Comparison of ENCODE assay signal across 8 cellular contexts in the genomic region with DNA sequence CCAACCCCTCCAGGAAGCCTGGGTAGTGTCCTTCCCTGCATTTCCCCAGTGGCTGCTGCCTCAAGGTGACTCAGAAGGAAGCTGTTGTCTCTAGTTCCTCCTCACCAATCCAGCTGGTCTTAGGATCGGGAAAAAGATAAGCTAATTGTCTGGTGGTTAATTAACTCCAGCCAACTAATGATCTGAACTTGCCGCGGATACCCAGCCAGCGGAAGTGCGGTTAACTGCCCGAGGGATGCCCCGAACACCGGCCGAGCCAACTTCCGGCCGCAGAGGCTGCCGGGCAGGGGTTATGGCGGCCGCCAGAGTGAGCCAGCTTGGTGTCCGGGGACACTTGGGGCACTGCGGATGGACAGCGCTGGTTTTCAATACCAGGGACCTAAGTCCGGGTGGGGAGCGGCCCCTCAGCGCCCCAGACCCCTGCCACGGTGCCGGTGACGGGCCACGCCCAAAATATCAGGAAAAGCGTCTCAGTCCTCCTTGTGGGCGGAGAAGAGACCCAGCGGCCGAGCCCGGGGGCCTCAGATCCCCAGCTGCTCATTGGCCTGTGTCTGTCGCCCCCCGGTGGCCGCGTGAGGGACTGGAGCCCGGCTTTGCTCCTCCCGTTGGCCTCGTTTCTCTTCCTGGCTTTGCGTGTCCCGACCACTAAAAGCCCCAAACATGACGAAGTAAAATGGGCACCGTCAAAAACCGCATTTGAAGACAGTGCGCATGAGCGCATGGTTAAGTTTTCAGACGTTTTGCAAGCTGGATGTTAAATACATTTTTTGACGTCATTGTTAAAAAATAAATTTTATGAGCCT. TPM values are rescaled to one million over a fixed set of nuclear protein-coding genes. Genes with fewer than 3 reads are reported as not detected.
A peak's percentile ranks its signal among the peaks of the same experiment; 100 is the strongest.
DNase-seq lines count a peak whose midpoint lies in the region; ATAC-seq and TF ChIP-seq lines count a peak whose summit lies in the region.

No MANE protein-coding gene starts in this region.

- peak overlapping the region; percentile 95 to 99 for H4K8ac ChIP-seq in IMR-90 (ENCODE audit: low read depth in 2 of 2, low read length in 2 of 2)

- H3K27me3 ChIP-seq in IMR-90 (ENCODE audit: control insufficient read depth, insufficient read depth, low read length) (no peaks in the 10 kb centered on the region), mucosa of rectum (ENCODE audit: control insufficient read depth in 2 of 2, insufficient read depth in 2 of 2, low read length in 2 of 2) (peaks cover 2 to 4% of the 10 kb centered on the region in 2 donors)

- H3K9me3 ChIP-seq in IMR-90 (ENCODE audit: control insufficient read depth, insufficient read depth, low read length) (no peaks in the 10 kb centered on the region), mucosa of rectum (ENCODE audit: control insufficient read depth in 2 of 2, low read length in 2 of 2) (no peaks in the 10 kb centered on the region)

- H3K36me3 ChIP-seq in IMR-90 (ENCODE audit: control insufficient read depth, insufficient read depth, low read length): no peaks in the 10 kb centered on the region
- no peaks in the 10 kb centered on the region for H3K36me3 ChIP-seq in mucosa of rectum (ENCODE audit: control insufficient read depth in 2 of 2, insufficient read depth in 2 of 2, low read length in 2 of 2)

- peak overlapping the region; percentile 74 for H2BK20ac ChIP-seq in IMR-90 (ENCODE audit: low read depth, low read length)

- TF ChIP-seq POLR2A in IMR-90 (IDR thresholded peaks at IDR 0.05; ENCODE audit: low read depth, low read length): peak; percentile 67
- peak; percentile 84 for TF ChIP-seq POLR2A in erythroblast (IDR thresholded peaks at IDR 0.05; ENCODE audit: low read length)

- intact Hi-C loops in IMR-90 (cut with micrococcal nuclease): loop anchor here (1.0 kb wide), 4 partner anchors 29 to 115 kb away; no protein-coding TSS in a partner anchor

- peak overlapping the region; percentile 99 for H3K14ac ChIP-seq in IMR-90 (replicated peaks; ENCODE audit: low read depth, low read length)

- in situ Hi-C loops in IMR-90 (cut with MboI; ENCODE audit: low sequenced_read_pairs): no loop called here

- CTCF ChIA-PET in IMR-90 (lab: Yijun Ruan, JAX): interaction anchor here (0.6 to 2.5 kb wide), 7 partner anchors 10 to 95 kb away, joined by 3 to 54 read pairs (median 3); no protein-coding TSS in a partner anchor

- DNase-seq in DMS 273 (lab: John Stamatoyannopoulos, UW; ENCODE audit: unreplicated experiment): peak; percentile 96
- peak; percentile 93 for DNase-seq in IMR-90
- DNase-seq in OCI-M1 (lab: John Stamatoyannopoulos, UW): peak; percentile 97
- peak; percentile 94 for DNase-seq in activated T-cell treated with anti-CD3 and anti-CD28 coated beads, Interleukin-2, amount 50 U/mL, for 1 hour
- peak; percentile 93 to 94 for DNase-seq in erythroblast (lab: John Stamatoyannopoulos, UW)
- DNase-seq in stimulated activated CD8-positive, alpha-beta memory T cell treated with anti-CD3 and anti-CD28 coated beads, Interleukin-4, amount 100 ng/mL, for 4 hours (ENCODE audit: low read depth in 2 of 2, low spot score in 1 of 2): peak; percentile 85 to 89

- peak; percentile 97 for TF ChIP-seq RAD21 in IMR-90 (IDR thresholded peaks at IDR 0.05; ENCODE audit: low read length)

- H3K18ac ChIP-seq in IMR-90 (ENCODE audit: low read depth, low read length): peak overlapping the region; percentile 91

- peak overlapping the region; percentile 96 for H3K23ac ChIP-seq in IMR-90 (ENCODE audit: low read depth, low read length)

- no TSS peak for BruUV-seq in IMR-90 (replicated peaks; lab: Mats Ljungman, UMichigan)

- H2BK15ac ChIP-seq in IMR-90 (ENCODE audit: low read depth, low read length): peak overlapping the region; percentile 82; the same call in 2 of the 3 replicates

- peak; percentile 99 for TF ChIP-seq CTCF in IMR-90 (conservative IDR thresholded peaks at IDR 0.05; ENCODE audit: low read depth, low read length)

- H4K20me1 ChIP-seq in IMR-90 (ENCODE audit: insufficient read depth, low read length): no peaks in the 10 kb centered on the region

- H3K79me1 ChIP-seq in IMR-90 (ENCODE audit: low read depth in 1 of 2, low read length in 2 of 2): no peaks in the 10 kb centered on the region

- H3K4me3 ChIP-seq in IMR-90 (ENCODE audit: insufficient read depth, low read depth, low read length) (peak overlapping the region; percentile 67), mucosa of rectum (ENCODE audit: low read length in 2 of 2) (peak overlapping the region; percentile 80 to 84)

- H2BK120ac ChIP-seq in IMR-90 (ENCODE audit: low read depth, low read length): peak overlapping the region; percentile 89

- peak overlapping the region; percentile 94 for H3K27ac ChIP-seq in IMR-90 (ENCODE audit: insufficient read depth, low read length)
- peak overlapping the region; percentile 88 to 94 for H3K27ac ChIP-seq in mucosa of rectum (ENCODE audit: low read depth in 2 of 2, low read length in 2 of 2)

- peak overlapping the region; percentile 99 for H3K4ac ChIP-seq in IMR-90 (ENCODE audit: low read depth, low read length)

- dilution Hi-C loops in IMR-90 (cut with HindIII; ENCODE audit: low sequenced_read_pairs, unreplicated experiment): no loop called here

- H3K9me1 ChIP-seq in IMR-90 (ENCODE audit: insufficient read depth, low read length): no peaks in the 10 kb centered on the region

- peak overlapping the region; percentile 98 for H2AFZ ChIP-seq in IMR-90 (replicated peaks; ENCODE audit: low read length, poor library complexity)

- peak overlapping the region; percentile 95 for H2AK9ac ChIP-seq in IMR-90 (replicated peaks; ENCODE audit: low read depth, low read length, poor library complexity)

- POLR2A ChIA-PET in IMR-90 (lab: Charles Lee; ENCODE audit: unreplicated experiment): interaction anchor here (0.9 to 1.2 kb wide), 3 partner anchors 14 to 38 kb away, joined by 3 to 6 read pairs (median 4); no protein-coding TSS in a partner anchor

- H2AK5ac ChIP-seq in IMR-90 (ENCODE audit: low read depth, low read length): peak overlapping the region; percentile 81

- H4K91ac ChIP-seq in IMR-90 (ENCODE audit: insufficient read depth, low read depth, low read length): peak overlapping the region; percentile 99

- peak overlapping the region; percentile 91 for H3K4me2 ChIP-seq in IMR-90 (ENCODE audit: low read depth, low read length)

- 0% methylated on average over 32 of the region's 45 CpGs; no CpG with 5 or more reads in 1 of the 2 experiments for WGBS in IMR-90 (ENCODE audit: extremely low coverage in 2 of 2, insufficient read length in 1 of 2), 2 experiments

- peak overlapping the region; percentile 83 for H3K56ac ChIP-seq in IMR-90 (ENCODE audit: extremely low read depth, insufficient read depth, low read length)

- H2BK5ac ChIP-seq in IMR-90 (ENCODE audit: low read depth, low read length, poor library complexity, severe bottlenecking): peak overlapping the region; percentile 92

- peak overlapping the region; percentile 87 for H3K9ac ChIP-seq in IMR-90 (ENCODE audit: low read depth, low read length)
- peak overlapping the region; percentile 70 to 81 for H3K9ac ChIP-seq in mucosa of rectum (ENCODE audit: low read depth in 1 of 2, low read length in 2 of 2)

- H3K4me1 ChIP-seq in IMR-90 (ENCODE audit: control insufficient read depth, insufficient read depth, low read length) (peaks cover 3% of the 10 kb centered on the region), mucosa of rectum (ENCODE audit: control insufficient read depth in 2 of 2, insufficient read depth in 2 of 2, low read length in 2 of 2) (peaks cover 3 to 4% of the 10 kb centered on the region in 2 donors)

- peak overlapping the region; percentile 100 for H4K5ac ChIP-seq in IMR-90 (ENCODE audit: low read depth, low read length)

- ATAC-seq in GM21515 (IDR thresholded peaks at IDR 0.05; ENCODE audit: unreplicated experiment) (peak; percentile 86), IMR-90 (ENCODE audit: low read depth) (peak; percentile 99)

TF ChIP-seq in IMR-90, 13 proteins besides CTCF, POLR2A, EP300 and RAD21 (continues in another document):
- TF ChIP-seq CEBPB (IDR thresholded peaks at IDR 0.05; ENCODE audit: low read depth, low read length) (peak; percentile 32; the same call in 1 of the 2 replicates), RFX5 (IDR thresholded peaks at IDR 0.05; ENCODE audit: low read depth, low read length) (no peak), CHD1 (IDR thresholded peaks at IDR 0.05; ENCODE audit: low read depth, low read length) (no peak; the same call in 1 of the 2 replicates), RCOR1 (IDR thresholded peaks at IDR 0.05; ENCODE audit: insufficient replicate concordance, low read length) (no peak), MAZ (IDR thresholded peaks at IDR 0.05; ENCODE audit: borderline replicate concordance, low read depth, low read length) (peak; percentile 86), FOS (IDR thresholded peaks at IDR 0.05; ENCODE audit: low read depth, low read length) (no peak)
- TF ChIP-seq, protein P1, sequence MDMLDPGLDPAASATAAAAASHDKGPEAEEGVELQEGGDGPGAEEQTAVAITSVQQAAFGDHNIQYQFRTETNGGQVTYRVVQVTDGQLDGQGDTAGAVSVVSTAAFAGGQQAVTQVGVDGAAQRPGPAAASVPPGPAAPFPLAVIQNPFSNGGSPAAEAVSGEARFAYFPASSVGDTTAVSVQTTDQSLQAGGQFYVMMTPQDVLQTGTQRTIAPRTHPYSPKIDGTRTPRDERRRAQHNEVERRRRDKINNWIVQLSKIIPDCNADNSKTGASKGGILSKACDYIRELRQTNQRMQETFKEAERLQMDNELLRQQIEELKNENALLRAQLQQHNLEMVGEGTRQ (IDR thresholded peaks at IDR 0.05; ENCODE audit: low read depth, low read length): no peak

RNA-seq across cellular contexts. Expression of gene PRSS22, which starts 10.2 kb away (rescaled TPM):
- total RNA-seq in IMR-90 (2012; rRNA removed): not detected in 2 replicates
- not detected in 2 replicates for polyA plus RNA-seq in IMR-90 (2012; rRNA removed)
- polyA plus RNA-seq in IMR-90 (2012; cell fraction: cytosol; rRNA removed): 0.03 and 0.42 TPM in 2 replicates
- polyA plus RNA-seq in IMR-90 (2012; cell fraction: nucleus; rRNA removed; ENCODE audit: low replicate concordance): 0.63 and 1.1 TPM in 2 replicates

RNA-seq across cellular contexts. Expression of gene FLYWCH2, which starts 14.8 kb away (rescaled TPM):
- total RNA-seq in IMR-90 (2012; rRNA removed): 42.3 and 48.9 TPM in 2 replicates
- 66.3 and 77.2 TPM in 2 replicates for polyA plus RNA-seq in IMR-90 (2012; rRNA removed)
- 131 and 168 TPM in 2 replicates for polyA plus RNA-seq in IMR-90 (2012; cell fraction: cytosol; rRNA removed)
- 22.4 and 65.5 TPM in 2 replicates for polyA plus RNA-seq in IMR-90 (2012; cell fraction: nucleus; rRNA removed; ENCODE audit: low replicate concordance)

RNA-seq across cellular contexts. Expression of gene ZG16B, which starts 38.1 kb away (rescaled TPM):
- total RNA-seq in IMR-90 (2012; rRNA removed): 0.28 and 0.54 TPM in 2 replicates
- polyA plus RNA-seq in IMR-90 (2012; rRNA removed): 0.46 and 0.65 TPM in 2 replicates
- 0.34 and 0.63 TPM in 2 replicates for polyA plus RNA-seq in IMR-90 (2012; cell fraction: cytosol; rRNA removed)
- polyA plus RNA-seq in IMR-90 (2012; cell fraction: nucleus; rRNA removed; ENCODE audit: low replicate concordance): 0.33 and 0.70 TPM in 2 replicates

RNA-seq across cellular contexts. Expression of gene FLYWCH1, which starts 43.5 kb away (rescaled TPM):
- 14.3 and 16.1 TPM in 2 replicates for total RNA-seq in IMR-90 (2012; rRNA removed)
- 25.2 and 32.3 TPM in 2 replicates for polyA plus RNA-seq in IMR-90 (2012; rRNA removed)
- 38.1 and 39.5 TPM in 2 replicates for polyA plus RNA-seq in IMR-90 (2012; cell fraction: cytosol; rRNA removed)
- polyA plus RNA-seq in IMR-90 (2012; cell fraction: nucleus; rRNA removed; ENCODE audit: low replicate concordance): 68.9 and 113 TPM in 2 replicates

RNA-seq across cellular contexts. Expression of gene PRSS21, which starts 51.2 kb away (rescaled TPM):
- not detected in 2 replicates for total RNA-seq in IMR-90 (2012; rRNA removed)
- 0.21 and 0.47 TPM in 2 replicates for polyA plus RNA-seq in IMR-90 (2012; rRNA removed)
- 0.26 and 0.41 TPM in 2 replicates for polyA plus RNA-seq in IMR-90 (2012; cell fraction: cytosol; rRNA removed)
- 0.57 and 0.59 TPM in 2 replicates for polyA plus RNA-seq in IMR-90 (2012; cell fraction: nucleus; rRNA removed; ENCODE audit: low replicate concordance)

Comparison
In these comparisons a context has a peak if more than half of its experiments do, and no peak if none do; other contexts are left out.
1. Peak in every context shown above with its lines: DNase-seq, ATAC-seq, H3K4me3 ChIP-seq and H3K27ac ChIP-seq.